Comparison of ENCODE assay signal across 8 cellular contexts in the genomic region with DNA sequence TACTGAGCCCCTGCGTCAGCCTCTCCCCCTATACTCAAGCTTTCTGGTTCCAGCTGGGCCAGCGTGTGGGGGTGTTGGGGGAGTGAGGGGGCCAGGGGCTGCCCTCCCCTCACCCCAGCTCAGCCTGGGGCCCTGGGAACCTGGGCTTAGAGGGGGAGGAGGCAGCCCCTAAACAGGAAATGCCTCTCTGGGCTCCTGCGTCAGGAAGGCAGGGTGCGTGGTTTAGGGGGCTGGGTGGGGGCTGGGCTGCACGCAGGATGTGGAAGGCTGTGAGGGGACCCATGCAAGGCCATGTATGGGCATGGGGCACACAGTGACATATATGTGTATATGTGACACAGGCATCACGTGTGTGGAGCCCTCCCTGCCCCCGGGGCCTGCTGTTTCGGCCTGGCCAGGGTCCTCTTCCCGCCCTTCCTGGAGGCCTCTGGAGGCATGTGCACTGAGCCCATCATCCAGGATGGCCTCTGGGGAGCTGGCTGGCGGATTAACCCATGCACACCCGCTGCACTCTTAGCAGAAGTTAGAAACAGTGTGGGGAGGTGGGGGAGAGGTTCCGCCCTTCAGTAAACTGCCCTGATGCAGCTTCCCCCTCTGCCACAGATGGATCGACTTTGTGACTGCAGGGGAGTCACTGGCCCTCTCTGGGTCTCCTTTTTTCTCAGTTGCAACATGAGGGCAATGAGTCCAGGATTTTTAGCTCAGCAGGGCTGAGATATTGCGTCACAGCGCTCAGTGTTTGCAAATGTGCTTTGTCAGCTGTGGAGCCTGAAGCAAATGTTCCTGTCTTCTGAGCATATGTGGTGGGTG. TPM values are rescaled to one million over a fixed set of nuclear protein-coding genes. Genes with fewer than 3 reads are reported as not detected.
DNase-seq lines count a peak whose midpoint lies in the region; ATAC-seq, FAIRE-seq and TF ChIP-seq lines count a peak whose summit lies in the region.

No MANE protein-coding gene starts in this region.

- DNase-seq in AG04449 (ENCODE audit: low read depth, low spot score): no peak
- DNase-seq in activated CD8-positive, alpha-beta memory T cell treated with anti-CD3 and anti-CD28 coated beads for 24 hours: peak; percentile 80
- DNase-seq in fibroblast of mammary gland (ENCODE audit: low read depth): peak; percentile 97
- no peak for DNase-seq in pancreas
- no peak for DNase-seq in kidney tubule cell (ENCODE audit: low spot score)
- DNase-seq in NCI-H1105 treated with DMSO at 0.1 percent for 48 hours (lab: John Stamatoyannopoulos, UW): no peak

- intact Hi-C loops in pancreas (cut with DNase I): no loop called here

- H3K27me3 ChIP-seq in HUES6 (ENCODE audit: control insufficient read depth, insufficient read depth, low read length): no peaks in the 10 kb centered on the region; the same call in 1 of the 2 replicates
- H3K27me3 ChIP-seq in pancreas: no peaks in the 10 kb centered on the region

- H3K4me3 ChIP-seq in AG04449 (ENCODE audit: low read depth, low read length) (peak overlapping the region; percentile 36), HUES6 (ENCODE audit: low read depth, low read length) (0 out of 2 replicates have a peak overlapping the region, but pooled peaks have one; percentile 1), fibroblast of mammary gland (ENCODE audit: control insufficient read depth, low read depth, low read length) (no peak overlapping the region), pancreas (no peak overlapping the region)

- WGBS in pancreas, 2 donors: 53 to 58% methylated on average over 15 of the region's 15 CpGs

- H3K36me3 ChIP-seq in HUES6 (ENCODE audit: control insufficient read depth, insufficient read depth, low read length) (no peaks in the 10 kb centered on the region), pancreas (no peaks in the 10 kb centered on the region)

- H3K9ac ChIP-seq in HUES6 (ENCODE audit: low read length): peak overlapping the region; percentile 20

- H3K27ac ChIP-seq in HUES6 (ENCODE audit: low read depth, low read length): peak overlapping the region; percentile 43; the same call in 1 of the 2 replicates
- peak overlapping the region in 2 of 4 donors; percentile 5 to 37 for H3K27ac ChIP-seq in pancreas

- CTCF ChIA-PET in AG04449 (lab: Yijun Ruan, JAX): interaction anchor here (0.6 to 2.7 kb wide), 10 partner anchors 9 to 121 kb away, joined by 3 to 14 read pairs (median 6); partner anchors contain the start of genes MRPL11 and RIN1

- peak in 3 of 4 donors; percentile 30 to 45 (median 37) for ATAC-seq in pancreas
- no peak for ATAC-seq in GM21390 (IDR thresholded peaks at IDR 0.05; ENCODE audit: unreplicated experiment)

- no peak for FAIRE-seq in pancreas (lab: Jason Lieb, UNC)

- H3K4me1 ChIP-seq in HUES6 (ENCODE audit: control insufficient read depth, insufficient read depth, low read length) (peaks cover 29% of the 10 kb centered on the region), pancreas (no peaks in the 10 kb centered on the region)

- POLR2A ChIA-PET in AG04449 (lab: Yijun Ruan, JAX): interaction anchor here (0.6 to 4.1 kb wide), 6 partner anchors 8 to 39 kb away, joined by 3 to 64 read pairs (median 8); partner anchors contain the start of genes RIN1 and YIF1A

- TF ChIP-seq CTCF in AG04449 (IDR thresholded peaks at IDR 0.05; ENCODE audit: insufficient read depth, low read length, missing control alignments) (no peak), fibroblast of mammary gland (conservative IDR thresholded peaks at IDR 0.05; ENCODE audit: control insufficient read depth, insufficient read depth, low read depth, low read length) (no peak), pancreas (IDR thresholded peaks at IDR 0.05) (no peak)

- peaks cover 4% of the 10 kb centered on the region; the same call in 1 of the 2 replicates for H3K9me3 ChIP-seq in HUES6 (ENCODE audit: control insufficient read depth, insufficient read depth, low read depth, low read length)
- no peaks in the 10 kb centered on the region for H3K9me3 ChIP-seq in pancreas

RNA-seq across cellular contexts. Expression of gene CD248, which starts 1.1 kb away (rescaled TPM):
- 10 to 100 TPM in 3 of 6 donors, 1 to 10 TPM in 3; 1.2 to 17.7 (median 7.5) TPM for total RNA-seq in pancreas
- 1 to 10 TPM; 2.5 to 4.0 TPM for polyA plus RNA-seq in pancreas

RNA-seq across cellular contexts. Expression of gene RIN1, which starts 18.3 kb away (rescaled TPM):
- 1 to 10 TPM; 2.7 to 5.0 (median 4.1) TPM for total RNA-seq in pancreas
- 10 to 100 TPM in 1 of 2 donors, 1 to 10 TPM in 1; 9.2 to 15.7 TPM for polyA plus RNA-seq in pancreas

RNA-seq across cellular contexts. Expression of gene TMEM151A, which starts 26.3 kb away (rescaled TPM):
- under 1 TPM; 0.49 to 0.79 (median 0.72) TPM for total RNA-seq in pancreas
- polyA plus RNA-seq in pancreas: 1 to 10 TPM; 1.6 to 4.4 TPM

RNA-seq across cellular contexts. Expression of gene BRMS1, which starts 26.9 kb away (rescaled TPM):
- total RNA-seq in pancreas: 10 to 100 TPM; 14.3 to 22.0 (median 19.7) TPM
- polyA plus RNA-seq in pancreas: 10 to 100 TPM; 46.9 to 65.0 TPM

RNA-seq across cellular contexts. Expression of gene YIF1A, which starts 29.0 kb away (rescaled TPM):
- total RNA-seq in pancreas: 10 to 100 TPM; 39.7 to 64.9 (median 49.1) TPM
- polyA plus RNA-seq in pancreas: 100 to 1,000 TPM in 1 of 2 donors, 10 to 100 TPM in 1; 82.7 to 112 TPM

Comparison
In these comparisons a context has a peak if more than half of its experiments do, and no peak if none do; other contexts are left out.
1. DNase-seq: peak in activated CD8-positive, alpha-beta memory T cell treated with anti-CD3 and anti-CD28 coated beads for 24 hours (single experiment) and fibroblast of mammary gland (single experiment); none in AG04449 (single experiment), pancreas (0 of 6), kidney tubule cell (single experiment) and NCI-H1105 treated with DMSO at 0.1 percent for 48 hours (single experiment).
2. H3K4me3 ChIP-seq: peak in AG04449 (single experiment) and HUES6 (single experiment); none in fibroblast of mammary gland (single experiment) and pancreas (0 of 4).